Comparison of ENCODE assay signal across 1 cellular context in the genomic region with DNA sequence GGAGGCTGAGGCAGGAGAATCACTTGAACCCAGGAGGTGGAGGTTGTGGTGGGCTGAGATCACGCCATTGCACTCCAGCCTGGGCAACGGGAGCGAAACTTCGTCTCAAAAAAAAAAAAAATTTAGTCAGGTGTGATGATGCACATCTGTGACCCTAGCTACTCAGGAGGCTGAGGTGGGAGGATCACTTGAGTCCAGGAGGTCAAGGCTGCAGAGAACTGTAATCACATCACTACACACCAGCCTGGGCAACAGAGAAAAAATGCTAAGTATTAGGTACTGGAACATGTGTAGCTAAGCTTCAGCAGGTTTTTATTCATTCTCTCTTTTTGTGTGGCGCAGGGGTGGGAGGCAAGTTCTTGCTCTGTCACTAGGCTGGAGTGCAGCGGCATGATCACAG.
TF ChIP-seq lines count a peak whose summit lies in the region.

No MANE protein-coding gene starts in this region.

TF ChIP-seq in HepG2, 621 proteins besides CTCF, POLR2A, EP300 and RAD21 (continued from another document):
- TF ChIP-seq, protein P1, sequence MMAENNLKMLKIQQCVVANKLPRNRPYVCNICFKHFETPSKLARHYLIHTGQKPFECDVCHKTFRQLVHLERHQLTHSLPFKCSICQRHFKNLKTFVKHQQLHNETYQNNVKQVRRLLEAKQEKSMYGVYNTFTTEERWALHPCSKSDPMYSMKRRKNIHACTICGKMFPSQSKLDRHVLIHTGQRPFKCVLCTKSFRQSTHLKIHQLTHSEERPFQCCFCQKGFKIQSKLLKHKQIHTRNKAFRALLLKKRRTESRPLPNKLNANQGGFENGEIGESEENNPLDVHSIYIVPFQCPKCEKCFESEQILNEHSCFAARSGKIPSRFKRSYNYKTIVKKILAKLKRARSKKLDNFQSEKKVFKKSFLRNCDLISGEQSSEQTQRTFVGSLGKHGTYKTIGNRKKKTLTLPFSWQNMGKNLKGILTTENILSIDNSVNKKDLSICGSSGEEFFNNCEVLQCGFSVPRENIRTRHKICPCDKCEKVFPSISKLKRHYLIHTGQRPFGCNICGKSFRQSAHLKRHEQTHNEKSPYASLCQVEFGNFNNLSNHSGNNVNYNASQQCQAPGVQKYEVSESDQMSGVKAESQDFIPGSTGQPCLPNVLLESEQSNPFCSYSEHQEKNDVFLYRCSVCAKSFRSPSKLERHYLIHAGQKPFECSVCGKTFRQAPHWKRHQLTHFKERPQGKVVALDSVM (CRISPR knock-in tag; IDR thresholded peaks at IDR 0.05): peak; percentile 57
- TF ChIP-seq ZNF235 (CRISPR knock-in tag; IDR thresholded peaks at IDR 0.05; ENCODE audit: borderline replicate concordance): no peak
